ENCODE assay signal across 15 cellular contexts in genomic region chr5:110333384-110333783, GRCh38.
A peak's percentile ranks its signal among the peaks of the same experiment; 100 is the strongest.
DNase-seq lines count a peak whose midpoint lies in the region.
"Had no signal": no experiment of that assay in that cellular context is flagged by ENCODE, and none has a peak within 500 bp of the region (broad histone marks: within the 10 kb centered on the region; RNA-seq: fewer than 3 reads in every experiment).

No MANE protein-coding gene starts in this region.

- in situ Hi-C loops in SK-MEL-5 (cut with HindIII; ENCODE audit: low pct_unique_long_range_greater_than_20kb, low sequenced_read_pairs) = no loop called here

- DNase-seq in ELR (ENCODE audit: low read depth) = peak; percentile 29
- DNase-seq in HCEC 1CT = peak; percentile 12
- DNase-seq in SK-MEL-5 (ENCODE audit: low read depth, low spot score) = peak; percentile 58
- peak; percentile 68 for DNase-seq in iPS-NIHi7 (ENCODE audit: extremely low spot score)
- DNase-seq in RPMI8226 = no peak
- no peak for DNase-seq in NCI-H2081 treated with DMSO at 0.1 percent for 48 hours (lab: John Stamatoyannopoulos, UW)
- DNase-seq in NCI-H510A (lab: John Stamatoyannopoulos, UW) = no peak
- DNase-seq in NCI-H1417 (lab: John Stamatoyannopoulos, UW) = no peak
- DNase-seq: activated T-cell treated with anti-CD3 and anti-CD28 coated beads, Interleukin-2, amount 50 U/mL, for 4 hours; Caco-2; cerebellar nuclear complex; gastrocnemius medialis; MG63; midbrain; NK-92 treated with Interleukin-12 subunit alpha and Interleukin-12 subunit beta, amount 100 ng/mL, for 24 hours had no signal

Comparison
In these comparisons a context has a peak if more than half of its experiments do, and no peak if none do; other contexts are left out.
1. DNase-seq: peak in ELR (single experiment), HCEC 1CT (single experiment), SK-MEL-5 (single experiment) and iPS-NIHi7 (single experiment); none in RPMI8226 (single experiment), NCI-H2081 treated with DMSO at 0.1 percent for 48 hours (single experiment), NCI-H510A (single experiment) and NCI-H1417 (0 of 3).